10 cellular contexts compared by ENCODE assay signal in the genomic region with DNA sequence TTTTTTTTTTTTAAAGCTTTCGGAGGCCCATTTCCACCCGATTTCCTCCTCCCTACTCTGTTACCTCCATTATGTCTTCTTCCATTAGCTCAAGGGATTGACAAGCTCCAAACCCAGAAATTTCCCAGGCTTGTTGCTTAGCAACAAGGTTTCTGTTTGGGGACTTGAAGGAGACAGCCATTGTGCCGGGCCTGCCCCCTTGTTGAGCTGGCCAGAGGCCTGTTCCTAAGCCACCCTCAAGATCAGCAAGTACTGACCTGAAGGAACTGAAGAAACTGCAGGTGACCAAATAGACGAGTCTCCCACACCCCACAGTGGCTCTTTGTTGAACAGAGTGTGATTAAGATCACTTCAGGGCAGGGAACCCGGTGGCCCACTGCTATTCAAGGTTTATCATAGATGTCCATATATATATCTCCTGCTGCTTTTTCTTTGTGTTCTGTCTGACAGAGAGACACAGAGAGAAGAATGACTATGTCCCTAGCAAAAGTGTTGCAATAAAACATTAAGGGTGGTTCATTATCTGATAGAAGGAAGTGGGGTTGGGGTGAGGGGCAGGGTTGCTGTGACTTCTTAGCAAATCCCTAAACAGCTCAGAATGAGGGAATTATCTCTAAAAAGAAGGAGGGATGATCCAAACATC.
DNase-seq lines count a peak whose midpoint lies in the region; ATAC-seq lines count a peak whose summit lies in the region.
"Had no signal": no experiment of that assay in that cellular context is flagged by ENCODE, and none has a peak within 500 bp of the region (broad histone marks: within the 10 kb centered on the region; RNA-seq: fewer than 3 reads in every experiment).

No MANE protein-coding gene starts in this region.

- H3K4me1 ChIP-seq in naive thymus-derived CD4-positive, alpha-beta T cell (ENCODE audit: control insufficient read depth in 2 of 2, insufficient read depth in 2 of 2, low read length in 2 of 2) = peaks cover 0 to 7% of the 10 kb centered on the region in 2 donors

- H3K36me3 ChIP-seq in naive thymus-derived CD4-positive, alpha-beta T cell (ENCODE audit: control insufficient read depth in 2 of 3, insufficient read depth in 3 of 3, low read length in 3 of 3) = peaks cover 0 to 24% (median 4%) of the 10 kb centered on the region in 3 experiments

- peak; percentile 69 for DNase-seq in COR-L47 (lab: John Stamatoyannopoulos, UW)
- DNase-seq in NCI-H2227 (lab: John Stamatoyannopoulos, UW; ENCODE audit: unreplicated experiment) = peak; percentile 86
- no peak for DNase-seq in central memory CD8-positive, alpha-beta T cell (ENCODE audit: low spot score in 2 of 2)
- no peak for DNase-seq in naive thymus-derived CD4-positive, alpha-beta T cell
- no peak for DNase-seq in T-helper 2 cell treated with Interferon-gamma antibody and Interleukin-4, amounts not matched to agents 5 μg/mL and 100 μg/mL, for 36 hours (ENCODE audit: low spot score)
- no peak for DNase-seq in DMS114 treated with DMSO at 0.1 percent for 48 hours (lab: John Stamatoyannopoulos, UW; ENCODE audit: unreplicated experiment)
- no peak for DNase-seq in NCI-H510A treated with DMSO at 0.1 percent for 48 hours (lab: John Stamatoyannopoulos, UW)
- no peak for DNase-seq in immature natural killer cell
- DNase-seq: activated B cell treated with CpG ODN at 0.5 μM for 24 hours, NCI-H2171 treated with DMSO at 0.1 percent for 48 hours had no signal

- ATAC-seq in central memory CD8-positive, alpha-beta T cell (replicated peaks; ENCODE audit: extremely low read depth, poor library complexity, severe bottlenecking) = no peak
- peak; percentile 54 for ATAC-seq in naive thymus-derived CD4-positive, alpha-beta T cell

- peaks cover 50% of the 10 kb centered on the region for H3K4me1 Mint-ChIP-seq in central memory CD8-positive, alpha-beta T cell
- peaks cover 9 to 74% (median 67%) of the 10 kb centered on the region in 7 donors for H3K4me1 Mint-ChIP-seq in naive thymus-derived CD4-positive, alpha-beta T cell
- peaks cover 8% of the 10 kb centered on the region for H3K4me1 Mint-ChIP-seq in T-helper 2 cell treated with Interferon-gamma antibody and Interleukin-4, amounts not matched to agents 5 μg/mL and 100 μg/mL, for 36 hours (ENCODE audit: low read depth)
- peaks cover 10 to 24% of the 10 kb centered on the region in 2 donors for H3K4me1 Mint-ChIP-seq in immature natural killer cell

- H3K4me3 Mint-ChIP-seq in central memory CD8-positive, alpha-beta T cell = no peak overlapping the region
- H3K4me3 Mint-ChIP-seq in naive thymus-derived CD4-positive, alpha-beta T cell = peak overlapping the region in 1 of 10 donors; percentile 10
- no peak overlapping the region for H3K4me3 Mint-ChIP-seq in T-helper 2 cell treated with Interferon-gamma antibody and Interleukin-4, amounts not matched to agents 5 μg/mL and 100 μg/mL, for 36 hours
- H3K4me3 Mint-ChIP-seq in immature natural killer cell = no peak overlapping the region
- H3K4me3 Mint-ChIP-seq: activated B cell treated with CpG ODN at 0.5 μM for 24 hours had no signal

- no peaks in the 10 kb centered on the region for H3K9me3 Mint-ChIP-seq in central memory CD8-positive, alpha-beta T cell
- H3K9me3 Mint-ChIP-seq in naive thymus-derived CD4-positive, alpha-beta T cell = peaks cover 0 to 8% (median 1%) of the 10 kb centered on the region in 11 donors
- peaks cover 10% of the 10 kb centered on the region for H3K9me3 Mint-ChIP-seq in T-helper 2 cell treated with Interferon-gamma antibody and Interleukin-4, amounts not matched to agents 5 μg/mL and 100 μg/mL, for 36 hours
- H3K9me3 Mint-ChIP-seq in immature natural killer cell = no peaks in the 10 kb centered on the region

- POLR2A ChIA-PET in naive thymus-derived CD4-positive, alpha-beta T cell (lab: Charles Lee) = interaction anchor here (0.5 kb wide), 1 partner anchor 12 kb away, joined by 3 read pairs; no protein-coding TSS in a partner anchor

- no peaks in the 10 kb centered on the region for H3K27me3 Mint-ChIP-seq in central memory CD8-positive, alpha-beta T cell
- no peaks in the 10 kb centered on the region for H3K27me3 Mint-ChIP-seq in naive thymus-derived CD4-positive, alpha-beta T cell
- no peaks in the 10 kb centered on the region for H3K27me3 Mint-ChIP-seq in T-helper 2 cell treated with Interferon-gamma antibody and Interleukin-4, amounts not matched to agents 5 μg/mL and 100 μg/mL, for 36 hours (ENCODE audit: low read depth)
- H3K27me3 Mint-ChIP-seq in immature natural killer cell (ENCODE audit: low read depth in 3 of 3) = no peaks in the 10 kb centered on the region

- peaks cover 7% of the 10 kb centered on the region for H3K36me3 Mint-ChIP-seq in central memory CD8-positive, alpha-beta T cell (ENCODE audit: insufficient read depth)
- H3K36me3 Mint-ChIP-seq in naive thymus-derived CD4-positive, alpha-beta T cell = peaks cover 22 to 62% (median 38%) of the 10 kb centered on the region in 5 donors
- H3K36me3 Mint-ChIP-seq in T-helper 2 cell treated with Interferon-gamma antibody and Interleukin-4, amounts not matched to agents 5 μg/mL and 100 μg/mL, for 36 hours (ENCODE audit: low read depth) = peaks cover 23% of the 10 kb centered on the region
- H3K36me3 Mint-ChIP-seq in immature natural killer cell = peaks cover 10 to 27% (median 12%) of the 10 kb centered on the region in 3 donors

- H3K27me3 ChIP-seq in naive thymus-derived CD4-positive, alpha-beta T cell (ENCODE audit: control insufficient read depth in 2 of 2, insufficient read depth in 2 of 2, low read length in 2 of 2) = no peaks in the 10 kb centered on the region

- CTCF ChIA-PET in naive thymus-derived CD4-positive, alpha-beta T cell (lab: Charles Lee) = interaction anchor here (1.1 kb wide), 1 partner anchor 89 kb away, joined by 3 read pairs; no protein-coding TSS in a partner anchor

- intact Hi-C loops in naive thymus-derived CD4-positive, alpha-beta T cell (cut with micrococcal nuclease) = no loop called here

- H3K27ac Mint-ChIP-seq in central memory CD8-positive, alpha-beta T cell (ENCODE audit: low read depth) = peak overlapping the region; percentile 56
- peak overlapping the region in 5 of 9 donors; percentile 43 to 85 (median 58) for H3K27ac Mint-ChIP-seq in naive thymus-derived CD4-positive, alpha-beta T cell
- no peak overlapping the region for H3K27ac Mint-ChIP-seq in T-helper 2 cell treated with Interferon-gamma antibody and Interleukin-4, amounts not matched to agents 5 μg/mL and 100 μg/mL, for 36 hours
- H3K27ac Mint-ChIP-seq in immature natural killer cell = peak overlapping the region in 2 of 6 donors; percentile 28 to 29
- H3K27ac Mint-ChIP-seq: activated B cell treated with CpG ODN at 0.5 μM for 24 hours had no signal

- H3K27ac ChIP-seq in naive thymus-derived CD4-positive, alpha-beta T cell (ENCODE audit: low read depth, low read length) = no peak overlapping the region

- H3K9me3 ChIP-seq in naive thymus-derived CD4-positive, alpha-beta T cell (ENCODE audit: control insufficient read depth in 2 of 3, low read length in 3 of 3) = no peaks in the 10 kb centered on the region

- H3K4me3 ChIP-seq in naive thymus-derived CD4-positive, alpha-beta T cell (ENCODE audit: low read length) = no peak overlapping the region

Comparison
In these comparisons a context has a peak if more than half of its experiments do, and no peak if none do; other contexts are left out.
1. DNase-seq: peak in COR-L47 (single experiment) and NCI-H2227 (single experiment); none in central memory CD8-positive, alpha-beta T cell (0 of 2), naive thymus-derived CD4-positive, alpha-beta T cell (0 of 9), T-helper 2 cell treated with Interferon-gamma antibody and Interleukin-4, amounts not matched to agents 5 μg/mL and 100 μg/mL, for 36 hours (single experiment), DMS114 treated with DMSO at 0.1 percent for 48 hours (single experiment), NCI-H510A treated with DMSO at 0.1 percent for 48 hours (single experiment) and immature natural killer cell (0 of 3).